ENCODE assay signal across 10 cellular contexts in the genomic region with DNA sequence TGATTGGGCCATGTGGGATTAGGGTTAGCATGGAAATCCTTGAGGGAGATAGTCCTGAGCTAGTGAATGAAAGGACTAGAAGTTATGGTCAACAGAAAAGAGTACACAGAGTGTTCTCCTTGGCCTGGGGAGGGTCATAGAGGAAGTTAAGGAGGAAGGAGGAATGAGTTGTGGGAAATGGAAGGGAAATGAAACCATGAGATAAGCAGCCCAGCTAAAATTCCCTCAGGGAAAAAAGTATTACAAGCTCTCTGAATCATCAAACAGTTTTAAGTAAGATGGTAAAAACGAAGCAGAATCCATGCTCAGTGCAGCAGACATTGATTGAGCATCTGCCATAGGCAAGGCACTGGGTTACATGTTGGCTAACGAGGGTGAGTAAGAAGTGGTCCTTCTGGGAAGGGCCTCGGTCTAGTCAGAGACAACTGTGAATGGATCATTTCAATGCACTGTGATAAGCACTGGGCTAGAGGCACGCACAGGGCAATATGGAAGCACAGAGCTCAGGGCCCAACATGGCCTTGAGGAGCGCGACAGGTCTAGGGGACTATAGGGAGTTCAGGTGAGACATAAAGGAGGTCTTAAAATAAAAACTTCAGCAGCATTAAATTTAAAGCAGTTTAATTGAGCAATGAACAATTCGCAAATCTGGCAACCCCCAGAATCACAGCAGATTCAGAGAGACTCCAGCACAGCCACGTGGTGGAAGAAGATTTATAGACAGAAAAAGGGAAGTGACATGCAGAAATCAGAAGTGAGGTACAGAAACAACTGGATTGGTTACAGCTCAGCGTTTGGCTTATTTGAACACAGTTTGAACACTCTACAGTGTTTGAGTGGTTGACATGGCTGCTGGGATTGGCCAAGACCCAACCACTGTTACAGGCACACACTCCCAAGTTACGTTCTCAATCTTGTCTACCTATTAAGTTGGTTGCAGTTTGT.
DNase-seq lines count a peak whose midpoint lies in the region; ATAC-seq and TF ChIP-seq lines count a peak whose summit lies in the region.
"Had no signal": no experiment of that assay in that cellular context is flagged by ENCODE, and none has a peak within 500 bp of the region (broad histone marks: within the 10 kb centered on the region; RNA-seq: fewer than 3 reads in every experiment).

No MANE protein-coding gene starts in this region.

- intact Hi-C loops in transverse colon (cut with DNase I; ENCODE audit: low total_unique reads), result no loop called here

- no peak for DNase-seq in activated T-cell treated with anti-CD3 and anti-CD28 coated beads, Interleukin-2, amount 50 U/mL, for 72 hours
- no peak for DNase-seq in activated T-cell treated with anti-CD3 and anti-CD28 coated beads, Interleukin-2, amount 50 U/mL, for 1 hour
- peak; percentile 16 for DNase-seq in UCSD-AML1 (lab: John Stamatoyannopoulos, UW; ENCODE audit: unreplicated experiment)
- peak; percentile 9 for DNase-seq in kidney tubule cell (ENCODE audit: low spot score)
- DNase-seq in transverse colon, result no peak
- DNase-seq: activated gamma-delta T cell had no signal

- in situ Hi-C loops in transverse colon (cut with MboI; ENCODE audit: low pct_ligation_motif_present in 1 of 4, low pct_unique_long_range_greater_than_20kb in 1 of 4, low sequenced_read_pairs in 3 of 4), result no loop called here

- no peaks in the 10 kb centered on the region for H3K9me3 ChIP-seq in transverse colon
- H3K9me3 ChIP-seq: thoracic aorta had no signal

- no peak for ATAC-seq in activated T-cell treated with anti-CD3 and anti-CD28 coated beads, Interleukin-2, amount 50 U/mL, for 72 hours (replicated peaks in 1 of 2)
- ATAC-seq in HG03442 (IDR thresholded peaks at IDR 0.05; ENCODE audit: unreplicated experiment) (no peak), HG03520 (IDR thresholded peaks at IDR 0.05; ENCODE audit: unreplicated experiment) (no peak), GM19351 (IDR thresholded peaks at IDR 0.05; ENCODE audit: unreplicated experiment) (no peak)

- no peak overlapping the region for H3K4me3 ChIP-seq in transverse colon
- H3K4me3 ChIP-seq: thoracic aorta had no signal

- no peaks in the 10 kb centered on the region for H3K27me3 ChIP-seq in transverse colon

- peak overlapping the region; percentile 29 to 66 (median 48) for H3K27ac ChIP-seq in transverse colon
- H3K27ac ChIP-seq: thoracic aorta had no signal

- 60 to 76% methylated on average over 6 to 10 of the region's 10 CpGs for WGBS in transverse colon (ENCODE audit: low coverage in 1 of 2), 2 donors

- H3K27ac Mint-ChIP-seq in activated T-cell treated with anti-CD3 and anti-CD28 coated beads, Interleukin-2, amount 50 U/mL, for 72 hours, result peak overlapping the region; percentile 70

- H3K36me3 ChIP-seq in transverse colon, result no peaks in the 10 kb centered on the region
- H3K36me3 ChIP-seq: thoracic aorta had no signal

- no peak for TF ChIP-seq EP300 in transverse colon (IDR thresholded peaks at IDR 0.05; ENCODE audit: low read depth)

- no peak for TF ChIP-seq POLR2A in transverse colon (IDR thresholded peaks at IDR 0.05)

- no peak for TF ChIP-seq CTCF in transverse colon (IDR thresholded peaks at IDR 0.05)

- H3K4me1 ChIP-seq in transverse colon, result peaks cover 0 to 23% (median 6%) of the 10 kb centered on the region in 4 donors

- peaks cover 8 to 13% of the 10 kb centered on the region in 2 donors for H3K9me3 Mint-ChIP-seq in activated T-cell treated with anti-CD3 and anti-CD28 coated beads, Interleukin-2, amount 50 U/mL, for 72 hours

- peaks cover 14% of the 10 kb centered on the region for H3K4me1 Mint-ChIP-seq in activated T-cell treated with anti-CD3 and anti-CD28 coated beads, Interleukin-2, amount 50 U/mL, for 72 hours (ENCODE audit: low read depth)

- H3K36me3 Mint-ChIP-seq in activated T-cell treated with anti-CD3 and anti-CD28 coated beads, Interleukin-2, amount 50 U/mL, for 72 hours (ENCODE audit: insufficient read depth in 2 of 2), result peaks cover 3 to 4% of the 10 kb centered on the region in 2 donors

- H3K4me3 Mint-ChIP-seq in activated T-cell treated with anti-CD3 and anti-CD28 coated beads, Interleukin-2, amount 50 U/mL, for 72 hours, result peak overlapping the region; percentile 1 to 2

- no peaks in the 10 kb centered on the region for H3K27me3 Mint-ChIP-seq in activated T-cell treated with anti-CD3 and anti-CD28 coated beads, Interleukin-2, amount 50 U/mL, for 72 hours (ENCODE audit: low read depth)

Comparison
In these comparisons a context has a peak if more than half of its experiments do, and no peak if none do; other contexts are left out.
1. DNase-seq: peak in UCSD-AML1 (single experiment) and kidney tubule cell (single experiment); none in activated T-cell treated with anti-CD3 and anti-CD28 coated beads, Interleukin-2, amount 50 U/mL, for 72 hours (0 of 2), activated T-cell treated with anti-CD3 and anti-CD28 coated beads, Interleukin-2, amount 50 U/mL, for 1 hour (single experiment) and transverse colon (single experiment).